In genomic region chr12:96068636-96069035, GRCh38 we compare ENCODE assay signal across 8 cellular contexts.
"Had no signal": no experiment of that assay in that cellular context is flagged by ENCODE, and none has a peak within 500 bp of the region (broad histone marks: within the 10 kb centered on the region; RNA-seq: fewer than 3 reads in every experiment).

No MANE protein-coding gene starts in this region.

- ATAC-seq: GM12878 had no signal

- FAIRE-seq: G401.6, GM12878, GM12891, GM12892, GM18507, GM19239 had no signal

- H3K4me3 ChIP-seq: GM12878 had no signal

- DNase-seq: GDM1, GF-D8 had no signal
